8 cellular contexts compared by ENCODE assay signal in the genomic region with DNA sequence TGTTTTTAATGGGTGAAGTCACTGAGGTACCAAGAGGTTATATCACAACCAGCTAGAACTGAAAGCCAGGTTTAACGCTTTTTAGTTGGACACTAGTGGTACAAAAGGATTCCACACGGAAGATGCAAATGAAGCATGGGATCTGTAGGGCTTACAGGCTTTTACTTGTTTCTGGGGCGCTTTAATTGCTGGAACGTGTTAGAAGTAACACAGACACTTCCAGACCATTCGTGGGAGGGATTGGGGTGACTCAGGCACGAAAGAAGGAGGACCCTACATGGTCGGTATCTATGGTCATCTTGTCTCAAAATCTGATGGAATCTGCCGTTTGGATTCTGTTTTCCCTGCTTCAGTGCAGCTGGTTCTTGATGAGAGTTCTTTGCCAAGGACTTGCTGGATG. TPM values are rescaled to one million over a fixed set of nuclear protein-coding genes. Genes with fewer than 3 reads are reported as not detected.
DNase-seq lines count a peak whose midpoint lies in the region; ATAC-seq, FAIRE-seq and TF ChIP-seq lines count a peak whose summit lies in the region.

No MANE protein-coding gene starts in this region.

- FAIRE-seq in pancreas (lab: Jason Lieb, UNC) = no peak

- in situ Hi-C loops in Panc1 (cut with HindIII; ENCODE audit: low pct_unique_long_range_greater_than_20kb, low sequenced_read_pairs) = loop anchor here (25.0 kb wide), 1 partner anchor 135 kb away; the partner anchor contains the start of gene CAMK2B

- BruUV-seq in Panc1 (replicated peaks; lab: Mats Ljungman, UMichigan) = no TSS peak

- intact Hi-C loops in Panc1 (cut with micrococcal nuclease; ENCODE audit: unreplicated experiment) (no loop called here), pancreas (cut with DNase I) (no loop called here)

- WGBS in pancreas, 2 donors = 16 to 17% methylated on average over 8 of the region's 8 CpGs

- H3K27ac ChIP-seq in Panc1 (ENCODE audit: low read length) (peak overlapping the region; percentile 84), epithelial cell of prostate (peak overlapping the region; percentile 61), pancreas (no peak overlapping the region)

- H3K4me1 ChIP-seq in Panc1 (ENCODE audit: control insufficient read depth, insufficient read depth, low read length) = peaks cover 6% of the 10 kb centered on the region
- peaks cover 9 to 10% (median 10%) of the 10 kb centered on the region in 3 donors for H3K4me1 ChIP-seq in pancreas

- ATAC-seq in Panc1 = no peak
- ATAC-seq in pancreas = no peak
- no peak for ATAC-seq in left lobe of liver

- TF ChIP-seq CTCF in Panc1 (IDR thresholded peaks at IDR 0.05) = no peak
- TF ChIP-seq CTCF in pancreas (IDR thresholded peaks at IDR 0.05) = no peak

- H3K27me3 ChIP-seq in Panc1 (ENCODE audit: control insufficient read depth, insufficient read depth, low read length) = no peaks in the 10 kb centered on the region
- no peaks in the 10 kb centered on the region for H3K27me3 ChIP-seq in pancreas

- POLR2A ChIA-PET in Panc1 (lab: Charles Lee) = no interaction called here

- DNase-seq in EL (peak; percentile 41), Panc1 (ENCODE audit: low read depth, low spot score) (no peak), epithelial cell of prostate (ENCODE audit: low read depth, low spot score) (no peak), pancreas (no peak), hippocampal formation (lab: John Stamatoyannopoulos, UW) (no peak), NCI-H2196 (lab: John Stamatoyannopoulos, UW; ENCODE audit: unreplicated experiment) (no peak), left lobe of liver (ENCODE audit: low spot score) (no peak)
- no peak for DNase-seq in activated CD4-positive, alpha-beta T cell treated with anti-CD3 and anti-CD28 coated beads, Interleukin-2, amount 50 U/mL, for 1 hour

- CTCF ChIA-PET in Panc1 (lab: Charles Lee) = no interaction called here

- peaks cover 18% of the 10 kb centered on the region for H3K36me3 ChIP-seq in Panc1 (ENCODE audit: control insufficient read depth, insufficient read depth, low read length)
- peaks cover 0 to 24% (median 4%) of the 10 kb centered on the region in 3 donors for H3K36me3 ChIP-seq in pancreas

- H3K4me3 ChIP-seq in Panc1 (ENCODE audit: low read depth in 2 of 2, low read length in 2 of 2) = peak overlapping the region; percentile 73 to 80
- H3K4me3 ChIP-seq in pancreas = peak overlapping the region; percentile 64 to 95 (median 80)

- H3K9me3 ChIP-seq in Panc1 (ENCODE audit: control insufficient read depth, insufficient read depth, low read depth, low read length) (no peaks in the 10 kb centered on the region), pancreas (no peaks in the 10 kb centered on the region)

RNA-seq across cellular contexts. Expression of gene YKT6, which starts 1.0 kb away (rescaled TPM):
- total RNA-seq in Panc1 (2021; ENCODE audit: unreplicated experiment) (207 TPM), pancreas (10 to 100 TPM; 33.4 to 48.7 (median 38.8) TPM), left lobe of liver (19.9 TPM)
- polyA plus RNA-seq in Panc1 (2012; ENCODE audit: insufficient read length) = 160 TPM
- 10 to 100 TPM; 27.7 to 31.3 TPM for polyA plus RNA-seq in pancreas

RNA-seq across cellular contexts. Expression of gene GCK, which starts 12.6 kb away (rescaled TPM):
- total RNA-seq in Panc1 (2021; ENCODE audit: unreplicated experiment) (0.36 TPM), pancreas (1 to 10 TPM in 2 of 6 donors, under 1 TPM in 4; 0.57 to 2.0 (median 0.88) TPM), left lobe of liver (1.7 TPM)
- 0.64 TPM for polyA plus RNA-seq in Panc1 (2012; ENCODE audit: insufficient read length)
- 10 to 100 TPM in 1 of 2 donors, 1 to 10 TPM in 1; 6.9 to 18.2 TPM for polyA plus RNA-seq in pancreas

Comparison
In these comparisons a context has a peak if more than half of its experiments do, and no peak if none do; other contexts are left out.
1. H3K27ac ChIP-seq: peak in Panc1 (single experiment) and epithelial cell of prostate (single experiment); none in pancreas (0 of 4).